7 cellular contexts compared by ENCODE assay signal in genomic region chr2:220476877-220477276, GRCh38.
"Had no signal": no experiment of that assay in that cellular context is flagged by ENCODE, and none has a peak within 500 bp of the region (broad histone marks: within the 10 kb centered on the region; RNA-seq: fewer than 3 reads in every experiment).

No MANE protein-coding gene starts in this region.

- FAIRE-seq: HTR-8/SVneo, K562 had no signal

- H3K9ac ChIP-seq: KMS-11 had no signal

- H3K27ac ChIP-seq: HL-60, KMS-11 had no signal

- H3K4me2 ChIP-seq: KMS-11 had no signal

- DNase-seq: IMR-90, KBM-7, KG1 had no signal

- ATAC-seq: K562 had no signal

- H3K4me3 ChIP-seq: K562 had no signal
